Comparison of ENCODE assay signal across 28 cellular contexts in genomic region chr11:95892892-95893570, GRCh38. TPM values are rescaled to one million over a fixed set of nuclear protein-coding genes. Genes with fewer than 3 reads are reported as not detected.
DNase-seq lines count a peak whose midpoint lies in the region; ATAC-seq, FAIRE-seq and TF ChIP-seq lines count a peak whose summit lies in the region.
"Had no signal": no experiment of that assay in that cellular context is flagged by ENCODE, and none has a peak within 500 bp of the region (broad histone marks: within the 10 kb centered on the region; RNA-seq: fewer than 3 reads in every experiment).

No MANE protein-coding gene starts in this region.

- H3K4me2 ChIP-seq in GM23248 (ENCODE audit: unreplicated experiment) = no peak overlapping the region

- no peaks in the 10 kb centered on the region for H3K27me3 ChIP-seq in dorsolateral prefrontal cortex
- no peaks in the 10 kb centered on the region for H3K27me3 ChIP-seq in small intestine (ENCODE audit: control insufficient read depth in 2 of 2, insufficient read depth in 2 of 2, low read length in 2 of 2)
- no peaks in the 10 kb centered on the region for H3K27me3 ChIP-seq in GM23248 (replicated peaks; ENCODE audit: insufficient read depth)
- H3K27me3 ChIP-seq: MG63, SJCRH30 had no signal

- H3K36me3 ChIP-seq in small intestine (ENCODE audit: control insufficient read depth in 2 of 2, insufficient read depth in 2 of 2, low read length in 2 of 2) = no peaks in the 10 kb centered on the region
- H3K36me3 ChIP-seq in GM23248 (ENCODE audit: low read depth) = no peaks in the 10 kb centered on the region
- H3K36me3 ChIP-seq: MG63, SJCRH30 had no signal

- no peak for DNase-seq in dorsolateral prefrontal cortex
- DNase-seq in left kidney (ENCODE audit: low read depth, low spot score) = peak; percentile 16
- peak; percentile 45 for DNase-seq in small intestine
- no peak for DNase-seq in NCI-H69 (lab: John Stamatoyannopoulos, UW)
- no peak for DNase-seq in coronary artery (ENCODE audit: low spot score)
- DNase-seq in GM23248 = no peak
- DNase-seq: C1 segment of cervical spinal cord; Calu3; CD4-positive, alpha-beta memory T cell; DMS153; DND-41; HCEC 1CT; KBM-7; MG63; NCI-H1105 treated with DMSO at 0.1 percent for 48 hours; NCI-H146; NCI-H1930; NCI-H2107; NCI-H446; NCI-H524 treated with DMSO at 0.1 percent for 48 hours; NCI-H82; NK-92 treated with Interleukin-12 subunit alpha and Interleukin-12 subunit beta, amount 100 ng/mL, for 24 hours; PC-3; SJCRH30 had no signal

- H3F3A ChIP-seq in GM23248 (ENCODE audit: insufficient read depth) = 0 out of 2 replicates have a peak, but pooled peaks cover under 1% of the 10 kb centered on the region

- peak overlapping the region in 40 of 59 donors; percentile 14 to 79 (median 54) for H3K27ac ChIP-seq in dorsolateral prefrontal cortex
- no peak overlapping the region for H3K27ac ChIP-seq in small intestine (ENCODE audit: low read depth in 1 of 2, low read length in 1 of 2)
- peak overlapping the region in 1 of 2 donors; percentile 67 for H3K27ac ChIP-seq in coronary artery
- H3K27ac ChIP-seq in GM23248 = no peak overlapping the region
- H3K27ac ChIP-seq: SJCRH30 had no signal

- no peaks in the 10 kb centered on the region for H3K9me2 ChIP-seq in GM23248 (ENCODE audit: insufficient read depth)

- WGBS in small intestine, 3 donors = 23 to 65% (median 58%) methylated on average over 4 of the region's 4 CpGs
- 88 to 89% methylated on average over 4 of the region's 4 CpGs for WGBS in GM23248 (ENCODE audit: low coverage in 1 of 2, low lambda C conversion rate in 2 of 2, missing lambda C conversion rate in 2 of 2), 2 experiments

- H2AFZ ChIP-seq in GM23248 = no peak overlapping the region

- intact Hi-C loops in dorsolateral prefrontal cortex (cut with DNase I) = no loop called here

- H3K4me1 ChIP-seq in small intestine (ENCODE audit: control insufficient read depth in 2 of 2, insufficient read depth in 1 of 2, low read depth in 1 of 2, low read length in 1 of 2) (peaks cover 0 to 6% of the 10 kb centered on the region in 2 donors), GM23248 (ENCODE audit: insufficient read depth) (0 out of 2 replicates have a peak, but pooled peaks cover 5% of the 10 kb centered on the region)
- H3K4me1 ChIP-seq: SJCRH30 had no signal

- H4K20me1 ChIP-seq in GM23248 (ENCODE audit: insufficient read depth) = no peaks in the 10 kb centered on the region

- FAIRE-seq in small intestine (lab: Jason Lieb, UNC) = no peak
- FAIRE-seq: GM19239 had no signal

- H3K79me2 ChIP-seq in GM23248 (ENCODE audit: insufficient read depth) = peaks cover 96% of the 10 kb centered on the region

- no peak overlapping the region for H3K9ac ChIP-seq in GM23248

- no peak for TF ChIP-seq CTCF in dorsolateral prefrontal cortex (IDR thresholded peaks at IDR 0.05 in 54 of 56, conservative IDR thresholded peaks at IDR 0.05 in 2 of 56; ENCODE audit: low read depth in 1 of 56, partially characterized antibody in 56 of 56)
- TF ChIP-seq CTCF in coronary artery (IDR thresholded peaks at IDR 0.05) = no peak

- H3K9me3 ChIP-seq in small intestine (ENCODE audit: control insufficient read depth, low read depth) (no peaks in the 10 kb centered on the region), GM23248 (ENCODE audit: low read depth) (no peaks in the 10 kb centered on the region)
- H3K9me3 ChIP-seq: MG63, SJCRH30 had no signal

- H3K4me3 ChIP-seq in dorsolateral prefrontal cortex (no peak overlapping the region), small intestine (ENCODE audit: low read depth in 1 of 2, low read length in 2 of 2) (no peak overlapping the region), coronary artery (no peak overlapping the region), GM23248 (no peak overlapping the region)
- H3K4me3 ChIP-seq: MG63, SJCRH30 had no signal

- no peak for ATAC-seq in GM19455 (IDR thresholded peaks at IDR 0.05; ENCODE audit: unreplicated experiment)
- ATAC-seq: PC-3, Right ventricle myocardium inferior, SK-N-SH treated with all-trans-retinoic acid at 6 μM for 48 hours had no signal

- in situ Hi-C loops in GM23248 (cut with MboI) = no loop called here

RNA-seq across cellular contexts. Expression of gene MTMR2, which starts 30.9 kb away (rescaled TPM):
- total RNA-seq in dorsolateral prefrontal cortex = 10 to 100 TPM; 30.2 to 76.1 (median 44.7) TPM
- polyA plus RNA-seq in small intestine (10 to 100 TPM in 1 of 3 donors, 1 to 10 TPM in 2; 4.7 to 14.5 (median 5.4) TPM), GM23248 (2016; fragmentation: Nextera tagmentation; extraction: Ambion mirVana) (42.1 and 44.2 TPM in 2 replicates)
- total RNA-seq in GM23248 (2014; rRNA removed; shearing (Covaris generic)) = 32.4 and 44.8 TPM in 2 replicates

Comparison
In these comparisons a context has a peak if more than half of its experiments do, and no peak if none do; other contexts are left out.
1. DNase-seq: peak in left kidney (single experiment) and small intestine (single experiment); none in dorsolateral prefrontal cortex (0 of 10), NCI-H69 (single experiment), coronary artery (single experiment) and GM23248 (single experiment).
2. H3K27ac ChIP-seq: peak in dorsolateral prefrontal cortex (40 of 59); none in small intestine (0 of 2) and GM23248 (single experiment).